9 cellular contexts compared by ENCODE assay signal in genomic region chr1:92481598-92482403, GRCh38.
DNase-seq lines count a peak whose midpoint lies in the region; ATAC-seq lines count a peak whose summit lies in the region.
"Had no signal": no experiment of that assay in that cellular context is flagged by ENCODE, and none has a peak within 500 bp of the region (broad histone marks: within the 10 kb centered on the region; RNA-seq: fewer than 3 reads in every experiment).

No MANE protein-coding gene starts in this region.

- peaks cover 40% of the 10 kb centered on the region for H3K4me1 Mint-ChIP-seq in T-helper 1 cell treated with Interleukin-12 subunit alpha and Interleukin-12 subunit beta and Interleukin-4 antibody, amounts not matched to agents 30 μg/mL and 1 μg/mL, for 36 hours (ENCODE audit: low read depth)
- peaks cover 56% of the 10 kb centered on the region for H3K4me1 Mint-ChIP-seq in activated naive CD4-positive, alpha-beta T cell treated with anti-CD3 and anti-CD28 coated beads, Interleukin-2, amount 10 ng/mL, durations not matched to agents 7 days and 5 days
- peaks cover 37 to 62% of the 10 kb centered on the region in 2 donors for H3K4me1 Mint-ChIP-seq in stimulated activated naive B cell treated with anti-CD40 and anti-IgM and Interleukin-4, amounts not matched to agents 10 μg/mL and 1 μg/mL and 100 μg/mL, for 72 hours

- H3K27me3 Mint-ChIP-seq in T-helper 1 cell treated with Interleukin-12 subunit alpha and Interleukin-12 subunit beta and Interleukin-4 antibody, amounts not matched to agents 30 μg/mL and 1 μg/mL, for 36 hours (ENCODE audit: low read depth) = no peaks in the 10 kb centered on the region
- peaks cover 5% of the 10 kb centered on the region for H3K27me3 Mint-ChIP-seq in activated naive CD4-positive, alpha-beta T cell treated with anti-CD3 and anti-CD28 coated beads, Interleukin-2, amount 10 ng/mL, durations not matched to agents 7 days and 5 days
- H3K27me3 Mint-ChIP-seq in stimulated activated naive B cell treated with anti-CD40 and anti-IgM and Interleukin-4, amounts not matched to agents 10 μg/mL and 1 μg/mL and 100 μg/mL, for 72 hours = peaks cover 15 to 28% of the 10 kb centered on the region in 2 donors

- no peak for ATAC-seq in stimulated activated naive B cell treated with anti-CD40 and anti-IgM and Interleukin-4, amounts not matched to agents 10 μg/mL and 1 μg/mL and 100 μg/mL, for 72 hours (replicated peaks)
- ATAC-seq in GM18502 (IDR thresholded peaks at IDR 0.05; ENCODE audit: poor library complexity, unreplicated experiment) (no peak), HG02973 (IDR thresholded peaks at IDR 0.05; ENCODE audit: unreplicated experiment) (no peak)

- H3K27ac Mint-ChIP-seq in T-helper 1 cell treated with Interleukin-12 subunit alpha and Interleukin-12 subunit beta and Interleukin-4 antibody, amounts not matched to agents 30 μg/mL and 1 μg/mL, for 36 hours = peak overlapping the region; percentile 98
- H3K27ac Mint-ChIP-seq in activated naive CD4-positive, alpha-beta T cell treated with anti-CD3 and anti-CD28 coated beads, Interleukin-2, amount 10 ng/mL, durations not matched to agents 7 days and 5 days = peak overlapping the region; percentile 94
- peak overlapping the region; percentile 91 for H3K27ac Mint-ChIP-seq in stimulated activated naive B cell treated with anti-CD40 and anti-IgM and Interleukin-4, amounts not matched to agents 10 μg/mL and 1 μg/mL and 100 μg/mL, for 72 hours

- peak overlapping the region; percentile 46; the same call in 1 of the 2 replicates for H3K4me3 ChIP-seq in iPS-18c (ENCODE audit: insufficient read depth, low read depth, low read length)

- DNase-seq in T-helper 1 cell (no peak), cerebellar nuclear complex (lab: John Stamatoyannopoulos, UW) (no peak)
- DNase-seq in activated naive CD4-positive, alpha-beta T cell treated with anti-CD3 and anti-CD28 coated beads, Interleukin-2, amount 10 ng/mL, durations not matched to agents 7 days and 5 days = peak; percentile 41
- no peak for DNase-seq in stimulated activated naive B cell treated with anti-CD40 and anti-IgM and Interleukin-4, amounts not matched to agents 10 μg/mL and 1 μg/mL and 100 μg/mL, for 72 hours
- DNase-seq: T-helper 9 cell had no signal

- CTCF ChIA-PET in activated naive CD4-positive, alpha-beta T cell treated with anti-CD3 and anti-CD28 coated beads, Interleukin-2, amount 10 ng/mL, durations not matched to agents 7 days and 5 days (lab: Charles Lee) = interaction anchor here (0.8 to 5.8 kb wide), 7 partner anchors 8 to 484 kb away, joined by 3 to 52 read pairs (median 4); no protein-coding TSS in a partner anchor

- peak overlapping the region; percentile 97 for H3K4me3 Mint-ChIP-seq in T-helper 1 cell treated with Interleukin-12 subunit alpha and Interleukin-12 subunit beta and Interleukin-4 antibody, amounts not matched to agents 30 μg/mL and 1 μg/mL, for 36 hours
- H3K4me3 Mint-ChIP-seq in activated naive CD4-positive, alpha-beta T cell treated with anti-CD3 and anti-CD28 coated beads, Interleukin-2, amount 10 ng/mL, durations not matched to agents 7 days and 5 days = peak overlapping the region; percentile 86
- H3K4me3 Mint-ChIP-seq in stimulated activated naive B cell treated with anti-CD40 and anti-IgM and Interleukin-4, amounts not matched to agents 10 μg/mL and 1 μg/mL and 100 μg/mL, for 72 hours = peak overlapping the region; percentile 91 to 99

- no peaks in the 10 kb centered on the region for H3K9me3 Mint-ChIP-seq in T-helper 1 cell treated with Interleukin-12 subunit alpha and Interleukin-12 subunit beta and Interleukin-4 antibody, amounts not matched to agents 30 μg/mL and 1 μg/mL, for 36 hours
- no peaks in the 10 kb centered on the region for H3K9me3 Mint-ChIP-seq in activated naive CD4-positive, alpha-beta T cell treated with anti-CD3 and anti-CD28 coated beads, Interleukin-2, amount 10 ng/mL, durations not matched to agents 7 days and 5 days
- H3K9me3 Mint-ChIP-seq in stimulated activated naive B cell treated with anti-CD40 and anti-IgM and Interleukin-4, amounts not matched to agents 10 μg/mL and 1 μg/mL and 100 μg/mL, for 72 hours = peaks cover 0 to 1% of the 10 kb centered on the region in 2 donors

- peaks cover 4% of the 10 kb centered on the region for H3K9me3 ChIP-seq in iPS-18c (ENCODE audit: control insufficient read depth, insufficient read depth, low read length)

- H3K36me3 Mint-ChIP-seq in T-helper 1 cell treated with Interleukin-12 subunit alpha and Interleukin-12 subunit beta and Interleukin-4 antibody, amounts not matched to agents 30 μg/mL and 1 μg/mL, for 36 hours (ENCODE audit: low read depth) = peaks cover 59% of the 10 kb centered on the region
- H3K36me3 Mint-ChIP-seq in activated naive CD4-positive, alpha-beta T cell treated with anti-CD3 and anti-CD28 coated beads, Interleukin-2, amount 10 ng/mL, durations not matched to agents 7 days and 5 days = peaks cover 58% of the 10 kb centered on the region
- peaks cover 56 to 59% of the 10 kb centered on the region in 2 donors for H3K36me3 Mint-ChIP-seq in stimulated activated naive B cell treated with anti-CD40 and anti-IgM and Interleukin-4, amounts not matched to agents 10 μg/mL and 1 μg/mL and 100 μg/mL, for 72 hours
